14 cellular contexts compared by ENCODE assay signal in the genomic region with DNA sequence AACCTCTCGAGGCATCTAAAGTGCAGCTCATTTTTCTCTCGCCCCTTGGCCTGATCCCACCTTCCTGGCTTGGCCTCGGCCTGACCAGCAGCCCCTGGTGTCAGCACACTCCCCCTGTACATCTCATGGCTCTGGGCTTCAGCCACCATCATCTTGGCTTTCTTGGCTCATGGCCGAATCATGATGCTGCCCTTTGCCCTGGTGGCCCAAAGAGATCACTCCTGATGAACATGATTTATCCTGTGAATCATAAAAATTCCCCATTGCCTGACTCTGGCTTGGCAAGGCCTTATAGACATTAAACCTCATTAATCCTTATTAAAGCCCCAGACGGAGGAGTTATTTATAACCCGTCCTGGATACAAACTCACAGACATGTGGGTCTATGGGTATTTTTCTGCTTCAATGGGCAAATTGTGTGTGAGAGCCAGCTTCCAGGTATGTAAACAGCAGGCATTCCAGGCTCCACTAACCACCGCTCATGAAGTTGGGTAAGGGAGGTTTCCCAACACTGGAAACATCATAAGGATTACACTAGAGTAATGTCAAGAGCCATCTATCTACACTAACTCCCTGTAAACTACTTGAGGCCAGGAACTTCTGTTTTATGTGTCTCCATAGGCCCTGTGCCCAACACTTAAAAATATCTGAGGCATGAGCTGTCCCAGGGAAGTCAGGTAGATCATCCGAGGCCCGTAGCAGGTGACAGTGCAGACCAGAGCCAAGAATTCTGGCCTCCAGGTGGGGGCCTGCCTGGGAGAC.
A peak's percentile ranks its signal among the peaks of the same experiment; 100 is the strongest.
DNase-seq lines count a peak whose midpoint lies in the region; ATAC-seq and TF ChIP-seq lines count a peak whose summit lies in the region.
"Had no signal": no experiment of that assay in that cellular context is flagged by ENCODE, and none has a peak within 500 bp of the region (broad histone marks: within the 10 kb centered on the region; RNA-seq: fewer than 3 reads in every experiment).

No MANE protein-coding gene starts in this region.

- no peak overlapping the region for H3K4me3 ChIP-seq in PC-3 (ENCODE audit: low read length)
- H3K4me3 ChIP-seq: psoas muscle had no signal

- H3K27me3 ChIP-seq in PC-3 (ENCODE audit: low read length) = no peaks in the 10 kb centered on the region

- no peak overlapping the region for H2AFZ ChIP-seq in PC-3 (ENCODE audit: low read length)

- peak overlapping the region; percentile 75 for H3K27ac ChIP-seq in PC-3 (ENCODE audit: low read length)
- H3K27ac ChIP-seq: psoas muscle had no signal

- no peaks in the 10 kb centered on the region for H3K79me2 ChIP-seq in PC-3 (ENCODE audit: low read length)

- H3K9me3 ChIP-seq in PC-3 (ENCODE audit: low read length) = no peaks in the 10 kb centered on the region
- H3K9me3 ChIP-seq: psoas muscle had no signal

- no peak for TF ChIP-seq CTCF in PC-3 (conservative IDR thresholded peaks at IDR 0.05; ENCODE audit: low read depth, low read length)

- no peak overlapping the region; the same call in 1 of the 2 replicates for H3K9ac ChIP-seq in PC-3 (ENCODE audit: low read length)

- CTCF ChIA-PET in PC-3 (lab: Charles Lee) = no interaction called here

- ATAC-seq in PC-3 (peak; percentile 37), GM18502 (IDR thresholded peaks at IDR 0.05; ENCODE audit: poor library complexity, unreplicated experiment) (no peak)
- ATAC-seq: psoas muscle had no signal

- H3K36me3 ChIP-seq in PC-3 (ENCODE audit: low read depth, low read length) = no peaks in the 10 kb centered on the region

- POLR2A ChIA-PET in PC-3 (lab: Charles Lee; ENCODE audit: unreplicated experiment) = no interaction called here

- H3K4me2 ChIP-seq in PC-3 (ENCODE audit: low read length) = peak overlapping the region; percentile 24

- DNase-seq in D341Med (ENCODE audit: low spot score) (peak; percentile 39), PC-3 (peak; percentile 84), fibroblast of gingiva (ENCODE audit: low read depth) (peak; percentile 91), renal cortical epithelial cell (ENCODE audit: low read depth) (peak; percentile 99), HuH-7.5 (ENCODE audit: low spot score) (no peak)
- DNase-seq in effector CD4-positive, alpha-beta T cell = no peak
- DNase-seq in activated CD4-positive, alpha-beta T cell treated with anti-CD3 and anti-CD28 coated beads, Interleukin-2, amount 50 U/mL, for 1 hour = no peak
- DNase-seq: activated CD4-positive, alpha-beta T cell treated with anti-CD3 and anti-CD28 coated beads, Interleukin-2, amount 50 U/mL, for 4 hours; activated gamma-delta T cell; caudate nucleus; NCI-H510A; psoas muscle; stimulated activated CD4-positive, alpha-beta T cell treated with anti-CD3 and anti-CD28 coated beads, Interleukin-1b, Interleukin-23, amount 100 ng/mL, for 48 hours had no signal

- H3F3A ChIP-seq in PC-3 (ENCODE audit: low read length, unreplicated experiment) = no peaks in the 10 kb centered on the region

- peaks cover 46% of the 10 kb centered on the region for H3K4me1 ChIP-seq in PC-3 (ENCODE audit: insufficient read depth, low read length)
- H3K4me1 ChIP-seq: psoas muscle had no signal

- intact Hi-C loops in PC-3 (cut with micrococcal nuclease) = no loop called here

- H4K20me1 ChIP-seq in PC-3 (ENCODE audit: low read length) = no peaks in the 10 kb centered on the region

- no peaks in the 10 kb centered on the region for H3K9me2 ChIP-seq in PC-3 (replicated peaks; ENCODE audit: low read length)

- BruUV-seq in PC-3 (replicated peaks; lab: Mats Ljungman, UMichigan) = no TSS peak

Comparison
In these comparisons a context has a peak if more than half of its experiments do, and no peak if none do; other contexts are left out.
1. DNase-seq: peak in D341Med (single experiment), PC-3 (single experiment), fibroblast of gingiva (single experiment) and renal cortical epithelial cell (single experiment); none in effector CD4-positive, alpha-beta T cell (single experiment), HuH-7.5 (single experiment) and activated CD4-positive, alpha-beta T cell treated with anti-CD3 and anti-CD28 coated beads, Interleukin-2, amount 50 U/mL, for 1 hour (single experiment).